ENCODE assay signal across 19 cellular contexts in genomic region chr14:68253381-68253780, GRCh38.
"Had no signal": no experiment of that assay in that cellular context is flagged by ENCODE, and none has a peak within 500 bp of the region (broad histone marks: within the 10 kb centered on the region; RNA-seq: fewer than 3 reads in every experiment).

No MANE protein-coding gene starts in this region.

- H3K4me3 Mint-ChIP-seq: activated CD8-positive, alpha-beta memory T cell treated with anti-CD3 and anti-CD28 coated beads, Interleukin-2, amount 10 ng/mL, durations not matched to agents 7 days and 5 days; activated naive CD8-positive, alpha-beta T cell treated with anti-CD3 and anti-CD28 coated beads for 36 hours had no signal

- H3K36me3 ChIP-seq: esophagus squamous epithelium, neutrophil, prostate gland, right lobe of liver, spleen, upper lobe of left lung had no signal

- H3K27ac ChIP-seq: dorsolateral prefrontal cortex, esophagus squamous epithelium, neutrophil, right lobe of liver, upper lobe of left lung had no signal

- ATAC-seq: activated CD8-positive, alpha-beta memory T cell treated with anti-CD3 and anti-CD28 coated beads, Interleukin-2, amount 10 ng/mL, durations not matched to agents 7 days and 5 days; left ventricle myocardium superior; right lobe of liver had no signal

- H3K9me3 Mint-ChIP-seq: activated naive CD8-positive, alpha-beta T cell treated with anti-CD3 and anti-CD28 coated beads for 36 hours had no signal

- H3K27me3 Mint-ChIP-seq: activated naive CD8-positive, alpha-beta T cell treated with anti-CD3 and anti-CD28 coated beads for 36 hours had no signal

- H3K27me3 ChIP-seq: dorsolateral prefrontal cortex, esophagus squamous epithelium, neutrophil, right lobe of liver, spleen, upper lobe of left lung had no signal

- H3K27ac Mint-ChIP-seq: activated CD8-positive, alpha-beta memory T cell treated with anti-CD3 and anti-CD28 coated beads, Interleukin-2, amount 10 ng/mL, durations not matched to agents 7 days and 5 days; activated naive CD8-positive, alpha-beta T cell treated with anti-CD3 and anti-CD28 coated beads for 36 hours had no signal

- DNase-seq: activated CD4-positive, alpha-beta T cell treated with anti-CD3 and anti-CD28 coated beads for 1 hour; activated CD4-positive, alpha-beta T cell treated with anti-CD3 and anti-CD28 coated beads, Interleukin-2, amount 50 U/mL, for 48 hours; activated CD8-positive, alpha-beta memory T cell treated with anti-CD3 and anti-CD28 coated beads, Interleukin-2, amount 10 ng/mL, durations not matched to agents 7 days and 5 days; activated gamma-delta T cell treated with Interleukin-2 at 50 U/mL for 16 hours; activated naive CD8-positive, alpha-beta T cell treated with anti-CD3 and anti-CD28 coated beads for 36 hours; activated T-cell treated with anti-CD3 and anti-CD28 coated beads, Interleukin-2, amount 50 U/mL, for 48 hours; dorsolateral prefrontal cortex; esophagus squamous epithelium; foreskin fibroblast; head of caudate nucleus; kidney; left ventricle myocardium superior; right lobe of liver; spleen; stimulated activated CD4-positive, alpha-beta T cell treated with anti-CD3 and anti-CD28 coated beads, Interleukin-1b, Interleukin-23, amount 100 ng/mL, for 48 hours; stimulated activated naive CD4-positive, alpha-beta T cell treated with Interleukin-2 at 50 U/mL for 16 hours; upper lobe of left lung had no signal

- H3K4me3 ChIP-seq: dorsolateral prefrontal cortex, esophagus squamous epithelium, prostate gland, right lobe of liver, spleen, upper lobe of left lung had no signal

- H3K9me3 ChIP-seq: esophagus squamous epithelium, neutrophil, prostate gland, right lobe of liver, spleen, upper lobe of left lung had no signal

- H3K36me3 Mint-ChIP-seq: activated CD8-positive, alpha-beta memory T cell treated with anti-CD3 and anti-CD28 coated beads, Interleukin-2, amount 10 ng/mL, durations not matched to agents 7 days and 5 days; activated naive CD8-positive, alpha-beta T cell treated with anti-CD3 and anti-CD28 coated beads for 36 hours had no signal
